8 cellular contexts compared by ENCODE assay signal in genomic region chr3:111668912-111669488, GRCh38. TPM values are rescaled to one million over a fixed set of nuclear protein-coding genes. Genes with fewer than 3 reads are reported as not detected.
DNase-seq lines count a peak whose midpoint lies in the region; ATAC-seq, FAIRE-seq and TF ChIP-seq lines count a peak whose summit lies in the region.

No MANE protein-coding gene starts in this region.

- RAD21 ChIA-PET in GM12878 (lab: Charles Lee; ENCODE audit: unreplicated experiment): interaction anchor here (0.6 to 6.4 kb wide), 26 partner anchors 9 to 344 kb away, joined by 3 to 112 read pairs (median 6); partner anchors contain the start of gene ABHD10

- peak; percentile 95 for FAIRE-seq in GM12878 (lab: Jason Lieb, UNC)

- no peak for TF ChIP-seq POLR2A in GM12878 (IDR thresholded peaks at IDR 0.05; ENCODE audit: low read depth, low read length)

- no peak overlapping the region for H3K9ac ChIP-seq in GM12878 (ENCODE audit: control insufficient read depth, insufficient read depth, low read length)

- no peak overlapping the region for H3K4me3 ChIP-seq in GM12878

- DNase-seq in CD4-positive, alpha-beta T cell: no peak
- DNase-seq in NCI-H82 treated with DMSO at 0.1 percent for 48 hours (lab: John Stamatoyannopoulos, UW; ENCODE audit: unreplicated experiment) (peak; percentile 80), GM12878 (ENCODE audit: low read depth, low spot score) (no peak), immature natural killer cell (peak; percentile 55 to 60 (median 58)), ecto neural progenitor cell (ENCODE audit: low spot score) (no peak)

- CTCF ChIA-PET in CD4-positive, alpha-beta T cell (lab: Charles Lee): interaction anchor here (0.6 to 4.6 kb wide), 11 partner anchors 9 to 345 kb away, joined by 3 to 31 read pairs (median 4); no protein-coding TSS in a partner anchor
- CTCF ChIA-PET in GM12878 (lab: Yijun Ruan, JAX): interaction anchor here (0.6 to 7.7 kb wide), 43 partner anchors 8 to 593 kb away, joined by 3 to 91 read pairs (median 4); partner anchors contain the start of gene ABHD10

- TF ChIP-seq EP300 in GM12878 (IDR thresholded peaks at IDR 0.05; ENCODE audit: borderline replicate concordance in 1 of 2, control insufficient read depth in 1 of 2, low read depth in 2 of 2, low read length in 2 of 2): no peak

- H3K4me3 Mint-ChIP-seq in CD4-positive, alpha-beta T cell: peak overlapping the region; percentile 73
- H3K4me3 Mint-ChIP-seq in immature natural killer cell: peak overlapping the region; percentile 38 to 68 (median 56)
- H3K4me3 Mint-ChIP-seq in stimulated activated naive CD8-positive, alpha-beta T cell treated with anti-CD3 and anti-CD28 coated beads, Interleukin-15, Interleukin-2, amounts not matched to agents 100 ng/mL and 50 ng/mL, for 24 hours: no peak overlapping the region

- H3K9me3 Mint-ChIP-seq in CD4-positive, alpha-beta T cell: no peaks in the 10 kb centered on the region
- no peaks in the 10 kb centered on the region for H3K9me3 Mint-ChIP-seq in immature natural killer cell
- peaks cover 9% of the 10 kb centered on the region for H3K9me3 Mint-ChIP-seq in stimulated activated naive CD8-positive, alpha-beta T cell treated with anti-CD3 and anti-CD28 coated beads, Interleukin-15, Interleukin-2, amounts not matched to agents 100 ng/mL and 50 ng/mL, for 24 hours

- peak; percentile 44 for ATAC-seq in CD4-positive, alpha-beta T cell (ENCODE audit: poor library complexity)
- peak; percentile 52 for ATAC-seq in GM19023 (IDR thresholded peaks at IDR 0.05; ENCODE audit: unreplicated experiment)
- peak; percentile 43 for ATAC-seq in HG03575 (IDR thresholded peaks at IDR 0.05; ENCODE audit: extremely low read depth, insufficient number of reproducible peaks, low FRiP score, unreplicated experiment)
- ATAC-seq in GM12878: peak; percentile 88

- peaks cover 23% of the 10 kb centered on the region for H3K36me3 Mint-ChIP-seq in CD4-positive, alpha-beta T cell (ENCODE audit: low read depth)
- H3K36me3 Mint-ChIP-seq in immature natural killer cell: peaks cover 14 to 15% (median 15%) of the 10 kb centered on the region in 3 donors
- peaks cover 16% of the 10 kb centered on the region for H3K36me3 Mint-ChIP-seq in stimulated activated naive CD8-positive, alpha-beta T cell treated with anti-CD3 and anti-CD28 coated beads, Interleukin-15, Interleukin-2, amounts not matched to agents 100 ng/mL and 50 ng/mL, for 24 hours (ENCODE audit: low read depth)

- peak overlapping the region; percentile 73 for H3K27ac Mint-ChIP-seq in CD4-positive, alpha-beta T cell
- peak overlapping the region; percentile 70 to 97 (median 90) for H3K27ac Mint-ChIP-seq in immature natural killer cell
- peak overlapping the region; percentile 71 for H3K27ac Mint-ChIP-seq in stimulated activated naive CD8-positive, alpha-beta T cell treated with anti-CD3 and anti-CD28 coated beads, Interleukin-15, Interleukin-2, amounts not matched to agents 100 ng/mL and 50 ng/mL, for 24 hours

- H3K4me1 ChIP-seq in GM12878 (ENCODE audit: control insufficient read depth, insufficient read depth, low read length): peaks cover 8% of the 10 kb centered on the region; the same call in 1 of the 2 replicates

- WGBS in GM12878 (ENCODE audit: insufficient coverage, insufficient replicate concordance, low lambda C conversion rate, missing lambda C conversion rate): 19% methylated on average over 5 of the region's 5 CpGs

- no TSS peak for BruUV-seq in GM12878 (replicated peaks; lab: Mats Ljungman, UMichigan)

- POLR2A ChIA-PET in CD4-positive, alpha-beta T cell (lab: Charles Lee): interaction anchor here (0.6 to 5.2 kb wide), 9 partner anchors 15 to 310 kb away, joined by 3 to 50 read pairs (median 4); partner anchors contain the start of gene ABHD10
- POLR2A ChIA-PET in GM12878 (lab: Charles Lee): interaction anchor here (0.7 to 1.4 kb wide), 5 partner anchors 30 to 91 kb away, joined by 3 to 4 read pairs (median 3); no protein-coding TSS in a partner anchor

- H3K27me3 ChIP-seq in CD4-positive, alpha-beta T cell (ENCODE audit: control insufficient read depth, insufficient read depth, low read length): no peaks in the 10 kb centered on the region
- H3K27me3 ChIP-seq in GM12878 (replicated peaks in 1 of 2; ENCODE audit: control insufficient read depth in 2 of 2, insufficient read depth in 2 of 2, low read length in 1 of 2): no peaks in the 10 kb centered on the region

- in situ Hi-C loops in GM12878 (cut with MboI): loop anchor here (5.0 kb wide), 1 partner anchor 303 kb away; no protein-coding TSS in a partner anchor

- H3K4me2 ChIP-seq in GM12878 (ENCODE audit: control insufficient read depth, insufficient read depth): no peak overlapping the region

- intact Hi-C loops in CD4-positive, alpha-beta T cell (cut with DNase I, micrococcal nuclease): loop anchor here (1.0 to 5.0 kb wide), 6 partner anchors 22 to 597 kb away; partner anchors contain the start of gene NECTIN3 (in 1 of the 2)
- intact Hi-C loops in GM12878 (cut with micrococcal nuclease; ENCODE audit: unreplicated experiment): loop anchor here (1.0 to 5.0 kb wide), 5 partner anchors 33 to 298 kb away; no protein-coding TSS in a partner anchor

- H3K9me3 ChIP-seq in CD4-positive, alpha-beta T cell (ENCODE audit: control insufficient read depth, low read length): no peaks in the 10 kb centered on the region
- H3K9me3 ChIP-seq in GM12878 (replicated peaks; ENCODE audit: control insufficient read depth, insufficient read depth, low read length): no peaks in the 10 kb centered on the region

- H3K79me2 ChIP-seq in GM12878 (ENCODE audit: control insufficient read depth, insufficient read depth, low read length): no peaks in the 10 kb centered on the region

- no peaks in the 10 kb centered on the region for H3K27me3 Mint-ChIP-seq in CD4-positive, alpha-beta T cell
- H3K27me3 Mint-ChIP-seq in immature natural killer cell (ENCODE audit: low read depth in 3 of 3): peaks cover 0 to 7% (median under 1%) of the 10 kb centered on the region in 3 donors
- H3K27me3 Mint-ChIP-seq in stimulated activated naive CD8-positive, alpha-beta T cell treated with anti-CD3 and anti-CD28 coated beads, Interleukin-15, Interleukin-2, amounts not matched to agents 100 ng/mL and 50 ng/mL, for 24 hours: no peaks in the 10 kb centered on the region

- H3K36me3 ChIP-seq in GM12878 (ENCODE audit: control insufficient read depth in 2 of 2, insufficient read depth in 2 of 2, low read length in 1 of 2): no peaks in the 10 kb centered on the region

- H2AFZ ChIP-seq in GM12878 (ENCODE audit: control insufficient read depth, low read depth, low read length): no peak overlapping the region

- SMC1A ChIA-PET in GM12878 (lab: Charles Lee; ENCODE audit: uncharacterized antibody, unreplicated experiment): interaction anchor here (0.6 to 6.1 kb wide), 26 partner anchors 13 to 347 kb away, joined by 3 to 55 read pairs (median 3); no protein-coding TSS in a partner anchor

- H3K27ac ChIP-seq in CD4-positive, alpha-beta T cell (ENCODE audit: low read depth, low read length): peak overlapping the region; percentile 3
- no peak overlapping the region for H3K27ac ChIP-seq in GM12878 (ENCODE audit: control insufficient read depth, insufficient read depth)

- peaks cover 68% of the 10 kb centered on the region for H3K4me1 Mint-ChIP-seq in CD4-positive, alpha-beta T cell (ENCODE audit: low read depth)
- peaks cover 70 to 83% of the 10 kb centered on the region in 2 donors for H3K4me1 Mint-ChIP-seq in immature natural killer cell
- peaks cover 88% of the 10 kb centered on the region for H3K4me1 Mint-ChIP-seq in stimulated activated naive CD8-positive, alpha-beta T cell treated with anti-CD3 and anti-CD28 coated beads, Interleukin-15, Interleukin-2, amounts not matched to agents 100 ng/mL and 50 ng/mL, for 24 hours (ENCODE audit: low read depth)

- TF ChIP-seq CTCF in CD4-positive, alpha-beta T cell (IDR thresholded peaks at IDR 0.05): peak; percentile 87
- peak; percentile 69 to 79 (median 76) for TF ChIP-seq CTCF in GM12878 (IDR thresholded peaks at IDR 0.05 in 2 of 3, conservative IDR thresholded peaks at IDR 0.05 in 1 of 3; ENCODE audit: control insufficient read depth in 2 of 3, extremely low read depth in 1 of 3, insufficient read depth in 1 of 3, low read depth in 3 of 3, low read length in 3 of 3)

- peak; percentile 84 for TF ChIP-seq RAD21 in GM12878 (IDR thresholded peaks at IDR 0.05; ENCODE audit: insufficient read depth, low read depth, low read length)

- no peaks in the 10 kb centered on the region for H4K20me1 ChIP-seq in GM12878 (ENCODE audit: control insufficient read depth, insufficient read depth)

TF ChIP-seq in GM12878, 131 proteins besides CTCF, POLR2A, EP300 and RAD21:
- no peak for TF ChIP-seq MTA2 (IDR thresholded peaks at IDR 0.05; ENCODE audit: low read depth)
- no peak for TF ChIP-seq RCOR1 (conservative IDR thresholded peaks at IDR 0.05; ENCODE audit: low read depth, low read length)
- 0 out of 4 replicates have a peak, but pooled peaks of 1 of the 2 experiments have one; percentile 27 for TF ChIP-seq ETV6 (conservative IDR thresholded peaks at IDR 0.05 in 1 of 2, IDR thresholded peaks at IDR 0.05 in 1 of 2; ENCODE audit: borderline replicate concordance in 1 of 2, low read depth in 1 of 2)
- peak; percentile 58; the same call in 1 of the 2 replicates for TF ChIP-seq SMC3 (IDR thresholded peaks at IDR 0.05; ENCODE audit: borderline replicate concordance, low read length)
- no peak for TF ChIP-seq BRCA1 (IDR thresholded peaks at IDR 0.05; ENCODE audit: low read depth, low read length)
- TF ChIP-seq PAX8 (IDR thresholded peaks at IDR 0.05): no peak
- peak; percentile 22; the same call in 1 of the 2 replicates for TF ChIP-seq SMARCA5 (IDR thresholded peaks at IDR 0.05)
- TF ChIP-seq STAT3 (IDR thresholded peaks at IDR 0.05; ENCODE audit: low read depth, low read length): no peak

RNA-seq across cellular contexts. Expression of gene PLCXD2, which starts 5.5 kb away (rescaled TPM):
- total RNA-seq in CD4-positive, alpha-beta T cell: 10 to 100 TPM; 28.6 to 29.3 TPM
- 1.5 and 1.6 TPM in 2 replicates for total RNA-seq in GM12878 (2013; cell fraction: nucleolus; rRNA removed)
- total RNA-seq in GM12878 (2014; rRNA removed) (1.3 and 1.4 TPM in 2 replicates), GM12878 (2014; rRNA removed; fragmentation: Illumina TruSeq; extraction: Trizol) (1.2 and 1.4 TPM in 2 replicates), GM12878 (2021) (1.1 and 1.8 TPM in 2 replicates)
- polyA plus RNA-seq in GM12878 (2011; ENCODE audit: low read depth): 0.28 TPM
- polyA plus RNA-seq in GM12878 (2011; rRNA removed) (2.7 and 3.0 TPM in 2 replicates), GM12878 (2014; fragmentation: Illumina TruSeq; extraction: Trizol) (0.87 and 1.00 TPM in 2 replicates), GM12878 (2014; fragmentation: Nextera tagmentation; extraction: Ambion mirVana) (under 1 TPM; 0.26 to 0.31 TPM), GM12878 (2014; rRNA removed) (0.58 TPM in 2 replicates), GM12878 (2016; fragmentation: Nextera tagmentation; extraction: Ambion mirVana) (under 1 TPM; 0.48 to 0.72 TPM), immature natural killer cell (1 to 10 TPM in 2 of 3 donors, under 1 TPM in 1; 0.93 to 5.4 (median 2.2) TPM)
- 1.1 TPM in 2 replicates for polyA plus RNA-seq in GM12878 (2011; cell fraction: cytosol; rRNA removed)
- polyA plus RNA-seq in GM12878 (2011; cell fraction: nucleus; rRNA removed): 5.4 and 5.9 TPM in 2 replicates
- 0.24 and 0.31 TPM in 2 replicates for polyA plus RNA-seq in GM12878 (2012)
- 4.5 and 6.5 TPM in 2 replicates for polyA minus RNA-seq in GM12878 (2011; rRNA and poly(A)+ RNA removed)
- 1.1 and 1.5 TPM in 2 replicates for polyA minus RNA-seq in GM12878 (2011; cell fraction: cytosol; rRNA and poly(A)+ RNA removed)
- 4.7 and 11.0 TPM in 2 replicates for polyA minus RNA-seq in GM12878 (2011; cell fraction: nucleus; rRNA and poly(A)+ RNA removed)

Comparison
In these comparisons a context has a peak if more than half of its experiments do, and no peak if none do; other contexts are left out.
1. DNase-seq: peak in NCI-H82 treated with DMSO at 0.1 percent for 48 hours (single experiment) and immature natural killer cell (3 of 3); none in CD4-positive, alpha-beta T cell (0 of 10), GM12878 (single experiment) and ecto neural progenitor cell (single experiment).
2. RNA of gene PLCXD2, which starts 5.5 kb away (total RNA-seq): 28.6 to 29.3 TPM in CD4-positive, alpha-beta T cell; 1.1 to 1.8 TPM in GM12878; every median in the first group is over 10 times any median in the second.
3. Peak in every context shown above with its lines, with median percentiles within 50 percentile points of each other: ATAC-seq and H3K27ac Mint-ChIP-seq.